ENCODE assay signal across 20 cellular contexts in genomic region chr2:66584011-66584410, GRCh38.
DNase-seq lines count a peak whose midpoint lies in the region; ATAC-seq and TF ChIP-seq lines count a peak whose summit lies in the region.
"Had no signal": no experiment of that assay in that cellular context is flagged by ENCODE, and none has a peak within 500 bp of the region (broad histone marks: within the 10 kb centered on the region; RNA-seq: fewer than 3 reads in every experiment).

No MANE protein-coding gene starts in this region.

- H3K9me3 ChIP-seq in Peyer's patch = no peaks in the 10 kb centered on the region
- H3K9me3 ChIP-seq in gastroesophageal sphincter = no peaks in the 10 kb centered on the region
- H3K9me3 ChIP-seq in muscle layer of colon (ENCODE audit: low read length) = no peaks in the 10 kb centered on the region
- H3K9me3 ChIP-seq in transverse colon = no peaks in the 10 kb centered on the region
- H3K9me3 ChIP-seq: BE2C, right atrium auricular region, tibial artery had no signal

- TF ChIP-seq EP300 in gastroesophageal sphincter (IDR thresholded peaks at IDR 0.05) (no peak), transverse colon (IDR thresholded peaks at IDR 0.05; ENCODE audit: low read depth) (no peak)

- TF ChIP-seq CTCF in Peyer's patch (IDR thresholded peaks at IDR 0.05) = no peak
- no peak for TF ChIP-seq CTCF in gastroesophageal sphincter (IDR thresholded peaks at IDR 0.05)
- no peak for TF ChIP-seq CTCF in transverse colon (IDR thresholded peaks at IDR 0.05)
- TF ChIP-seq CTCF in brain microvascular endothelial cell (IDR thresholded peaks at IDR 0.05; ENCODE audit: low read depth, low read length, missing control alignments) = no peak

- in situ Hi-C loops in transverse colon (cut with MboI; ENCODE audit: low pct_ligation_motif_present in 1 of 4, low pct_unique_long_range_greater_than_20kb in 1 of 4, low sequenced_read_pairs in 3 of 4) (no loop called here), brain microvascular endothelial cell (cut with HindIII; ENCODE audit: low pct_ligation_motif_present, low sequenced_read_pairs) (no loop called here)

- TF ChIP-seq POLR2A in Peyer's patch (IDR thresholded peaks at IDR 0.05) (no peak), gastroesophageal sphincter (IDR thresholded peaks at IDR 0.05) (no peak), transverse colon (IDR thresholded peaks at IDR 0.05) (no peak)

- intact Hi-C loops in transverse colon (cut with DNase I; ENCODE audit: low total_unique reads) = no loop called here

- peak overlapping the region in 3 of 4 donors; percentile 64 to 85 (median 73) for H3K27ac ChIP-seq in Peyer's patch
- peak overlapping the region; percentile 95 to 98 (median 98) for H3K27ac ChIP-seq in gastroesophageal sphincter
- H3K27ac ChIP-seq in muscle layer of colon (ENCODE audit: low read depth, low read length) = peak overlapping the region; percentile 96
- H3K27ac ChIP-seq in transverse colon = peak overlapping the region; percentile 79 to 96 (median 90)
- no peak overlapping the region for H3K27ac ChIP-seq in brain microvascular endothelial cell
- H3K27ac ChIP-seq: right atrium auricular region, tibial artery had no signal

- H3K36me3 ChIP-seq in Peyer's patch = no peaks in the 10 kb centered on the region
- no peaks in the 10 kb centered on the region for H3K36me3 ChIP-seq in gastroesophageal sphincter
- H3K36me3 ChIP-seq in muscle layer of colon (ENCODE audit: insufficient read depth, low read length) = no peaks in the 10 kb centered on the region
- H3K36me3 ChIP-seq in transverse colon = no peaks in the 10 kb centered on the region
- H3K36me3 ChIP-seq in brain microvascular endothelial cell (replicated peaks) = no peaks in the 10 kb centered on the region
- H3K36me3 ChIP-seq: BE2C, right atrium auricular region, tibial artery had no signal

- WGBS in gastroesophageal sphincter (ENCODE audit: low coverage in 1 of 2), 2 donors = 5 to 15% methylated on average over 4 of the region's 4 CpGs
- WGBS in transverse colon (ENCODE audit: low coverage in 1 of 2), 2 donors = 20 to 47% methylated on average over 4 of the region's 4 CpGs

- H3K9ac ChIP-seq in muscle layer of colon (ENCODE audit: low read length) = peak overlapping the region; percentile 96

- H3K27me3 ChIP-seq in Peyer's patch = peaks cover 0 to 9% of the 10 kb centered on the region in 2 donors
- H3K27me3 ChIP-seq in gastroesophageal sphincter = peaks cover 18% of the 10 kb centered on the region
- no peaks in the 10 kb centered on the region for H3K27me3 ChIP-seq in muscle layer of colon (ENCODE audit: control insufficient read depth in 1 of 2, insufficient read depth in 2 of 2, low read length in 2 of 2)
- H3K27me3 ChIP-seq in transverse colon = peaks cover 64% of the 10 kb centered on the region
- H3K27me3 ChIP-seq in brain microvascular endothelial cell (replicated peaks) = peaks cover 40% of the 10 kb centered on the region
- H3K27me3 ChIP-seq: BE2C had no signal

- no peaks in the 10 kb centered on the region for H3K4me1 ChIP-seq in Peyer's patch
- peaks cover 0 to 38% (median 0%) of the 10 kb centered on the region in 3 donors for H3K4me1 ChIP-seq in gastroesophageal sphincter
- H3K4me1 ChIP-seq in muscle layer of colon (ENCODE audit: insufficient read depth, low read length) = no peaks in the 10 kb centered on the region
- no peaks in the 10 kb centered on the region for H3K4me1 ChIP-seq in transverse colon
- H3K4me1 ChIP-seq: BE2C had no signal

- ATAC-seq in gastroesophageal sphincter (no peak), HG02840 (IDR thresholded peaks at IDR 0.05; ENCODE audit: low FRiP score, unreplicated experiment) (no peak)
- ATAC-seq: activated CD4-positive, alpha-beta T cell treated with anti-CD3 and anti-CD28 coated beads for 36 hours; CD8-positive, alpha-beta T cell; left ventricle myocardium superior had no signal

- H3K4me3 ChIP-seq in Peyer's patch (no peak overlapping the region), gastroesophageal sphincter (peak overlapping the region; percentile 44 to 65), muscle layer of colon (ENCODE audit: low read depth in 1 of 2, low read length in 2 of 2) (peak overlapping the region in 1 of 2 donors; percentile 83), transverse colon (peak overlapping the region in 2 of 4 donors; percentile 3 to 23), brain microvascular endothelial cell (ENCODE audit: low read depth, low read length) (no peak overlapping the region)
- H3K4me3 ChIP-seq: right atrium auricular region, tibial artery had no signal

- no peak for DNase-seq in Peyer's patch
- no peak for DNase-seq in transverse colon
- no peak for DNase-seq in brain microvascular endothelial cell
- DNase-seq in NCI-H2029 treated with DMSO at 0.1 percent for 48 hours (lab: John Stamatoyannopoulos, UW) = no peak
- no peak for DNase-seq in NOMO-1 treated with DMSO at 0.1 percent for 48 hours (lab: John Stamatoyannopoulos, UW; ENCODE audit: unreplicated experiment)
- DNase-seq: activated CD4-positive, alpha-beta T cell treated with anti-CD3 and anti-CD28 coated beads for 36 hours; activated naive CD4-positive, alpha-beta T cell treated with anti-CD3 and anti-CD28 coated beads, Interleukin-2, amount 50 U/mL, for 16 hours; amniotic stem cell; BE2C; CD8-positive, alpha-beta T cell; left ventricle myocardium superior; NCI-H1436; NCI-H345; nephron progenitor cell; SHP77 treated with DMSO at 0.1 percent for 48 hours; tibial artery had no signal

Comparison
In these comparisons a context has a peak if more than half of its experiments do, and no peak if none do; other contexts are left out.
1. H3K4me3 ChIP-seq: peak in gastroesophageal sphincter (2 of 2); none in Peyer's patch (0 of 4) and brain microvascular endothelial cell (single experiment).